Comparison of ENCODE assay signal across 9 cellular contexts in genomic region chr16:47574091-47575054, GRCh38.
DNase-seq lines count a peak whose midpoint lies in the region; ATAC-seq, FAIRE-seq and TF ChIP-seq lines count a peak whose summit lies in the region.
"Had no signal": no experiment of that assay in that cellular context is flagged by ENCODE, and none has a peak within 500 bp of the region (broad histone marks: within the 10 kb centered on the region; RNA-seq: fewer than 3 reads in every experiment).

No MANE protein-coding gene starts in this region.

- DNase-seq in AG08395 (ENCODE audit: low spot score) (peak; percentile 31), RWPE2 (ENCODE audit: low spot score) (no peak), foreskin fibroblast (peak; percentile 21 to 37), NCI-H1092 (lab: John Stamatoyannopoulos, UW) (no peak), cortex of kidney (lab: John Stamatoyannopoulos, UW) (no peak), HTR-8/SVneo (ENCODE audit: insufficient read length, low spot score) (no peak), SHP77 treated with DMSO at 0.1 percent for 48 hours (lab: John Stamatoyannopoulos, UW) (no peak)

- H3K27me3 ChIP-seq in RWPE2 (ENCODE audit: insufficient read depth, poor library complexity, severe bottlenecking), result no peaks in the 10 kb centered on the region

- H3K4me1 ChIP-seq in RWPE2 (ENCODE audit: insufficient read depth, poor library complexity, severe bottlenecking), result peaks cover 13% of the 10 kb centered on the region

- H3K4me3 ChIP-seq in RWPE2 (ENCODE audit: severe bottlenecking), result no peak overlapping the region
- no peak overlapping the region for H3K4me3 ChIP-seq in foreskin fibroblast (ENCODE audit: low read depth in 1 of 2, low read length in 2 of 2)

- ATAC-seq in GM21381 (IDR thresholded peaks at IDR 0.05; ENCODE audit: unreplicated experiment) (peak; percentile 62), RWPE2 (ENCODE audit: low read depth) (peak; percentile 90)

- H3K27ac ChIP-seq in RWPE2 (ENCODE audit: poor library complexity, severe bottlenecking), result no peak overlapping the region

- H3K9me3 ChIP-seq in RWPE2 (ENCODE audit: severe bottlenecking), result no peaks in the 10 kb centered on the region

- TF ChIP-seq CTCF in RWPE2 (IDR thresholded peaks at IDR 0.05; ENCODE audit: poor library complexity, severe bottlenecking) (no peak), foreskin fibroblast (IDR thresholded peaks at IDR 0.05; ENCODE audit: low read depth, low read length) (no peak)

- peaks cover 19% of the 10 kb centered on the region for H3K36me3 ChIP-seq in RWPE2 (ENCODE audit: low read depth)

- FAIRE-seq in HTR-8/SVneo (lab: Jason Lieb, UNC), result no peak
- FAIRE-seq: GM12892 had no signal

Comparison
In these comparisons a context has a peak if more than half of its experiments do, and no peak if none do; other contexts are left out.
1. DNase-seq: peak in AG08395 (single experiment) and foreskin fibroblast (2 of 2); none in RWPE2 (single experiment), NCI-H1092 (single experiment), cortex of kidney (single experiment), HTR-8/SVneo (single experiment) and SHP77 treated with DMSO at 0.1 percent for 48 hours (single experiment).